Comparison of ENCODE assay signal across 15 cellular contexts in the genomic region with DNA sequence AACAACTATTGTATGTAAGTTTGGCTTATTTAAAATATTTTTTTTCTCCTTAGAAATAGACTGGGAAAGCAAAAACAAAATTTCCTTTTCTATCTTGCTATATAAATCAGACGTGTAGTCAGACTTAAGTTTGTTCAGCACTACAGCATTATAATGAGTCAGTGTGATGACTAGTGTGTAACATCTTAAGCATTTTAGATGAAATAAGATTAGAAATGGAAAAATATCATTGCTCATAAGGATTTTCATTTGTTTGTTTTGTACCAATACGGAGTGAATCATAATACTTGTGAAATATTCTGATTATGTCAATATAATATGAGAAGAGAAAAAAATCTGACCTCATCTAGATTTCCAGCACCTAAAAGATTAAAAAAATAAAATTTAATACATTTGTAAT.
DNase-seq lines count a peak whose midpoint lies in the region; ATAC-seq, FAIRE-seq and TF ChIP-seq lines count a peak whose summit lies in the region.
"Had no signal": no experiment of that assay in that cellular context is flagged by ENCODE, and none has a peak within 500 bp of the region (broad histone marks: within the 10 kb centered on the region; RNA-seq: fewer than 3 reads in every experiment).

No MANE protein-coding gene starts in this region.

- TF ChIP-seq POLR2A in H54 (IDR thresholded peaks at IDR 0.05; ENCODE audit: low read depth, low read length) = no peak

- DNase-seq in AG04450 (ENCODE audit: low read depth, low spot score) (peak; percentile 3), H54 (ENCODE audit: insufficient read length, low spot score) (no peak), amniotic epithelial cell (ENCODE audit: low read depth) (peak; percentile 95), foreskin fibroblast (peak; percentile 61 to 78), NCI-H774 (lab: John Stamatoyannopoulos, UW) (no peak), heart right ventricle (no peak), DMS114 treated with DMSO at 0.1 percent for 48 hours (lab: John Stamatoyannopoulos, UW; ENCODE audit: unreplicated experiment) (no peak)
- no peak for DNase-seq in stimulated activated naive CD4-positive, alpha-beta T cell treated with Interleukin-2 at 50 U/mL for 16 hours (lab: John Stamatoyannopoulos, UW)
- DNase-seq: immature natural killer cell, NCI-H1436 treated with DMSO at 0.1 percent for 48 hours, NCI-H748 treated with DMSO at 0.1 percent for 48 hours, WERI-Rb-1 had no signal

- no peak overlapping the region for H3K4me3 ChIP-seq in AG04450 (ENCODE audit: low read depth, low read length)
- no peak overlapping the region for H3K4me3 ChIP-seq in foreskin fibroblast (ENCODE audit: low read depth in 1 of 2, low read length in 2 of 2)
- no peak overlapping the region for H3K4me3 ChIP-seq in heart right ventricle
- H3K4me3 ChIP-seq: GM23338, right atrium auricular region, SJSA1 had no signal

- TF ChIP-seq CTCF in AG04450 (IDR thresholded peaks at IDR 0.05; ENCODE audit: low read depth, low read length) (no peak), foreskin fibroblast (IDR thresholded peaks at IDR 0.05; ENCODE audit: low read depth, low read length) (no peak), heart right ventricle (IDR thresholded peaks at IDR 0.05) (no peak)

- peaks cover 0 to 74% (median 0%) of the 10 kb centered on the region in 9 donors for H3K36me3 ChIP-seq in heart right ventricle
- H3K36me3 ChIP-seq: right atrium auricular region, SJSA1, WERI-Rb-1 had no signal

- intact Hi-C loops in heart right ventricle (cut with DNase I) = no loop called here

- CTCF ChIA-PET in AG04450 (lab: Charles Lee) = no interaction called here

- no peak for ATAC-seq in heart right ventricle
- ATAC-seq: GM23338 had no signal

- POLR2A ChIA-PET in AG04450 (lab: Yijun Ruan, JAX) = no interaction called here

- no peaks in the 10 kb centered on the region for H3K27me3 ChIP-seq in AG04450 (ENCODE audit: control insufficient read depth, insufficient read depth, low read length)
- H3K27me3 ChIP-seq in heart right ventricle = no peaks in the 10 kb centered on the region
- H3K27me3 ChIP-seq: right atrium auricular region, SJSA1 had no signal

- WGBS in heart right ventricle, 2 donors = 70 to 79% methylated on average over 2 of the region's 2 CpGs

- H3K4me1 ChIP-seq in heart right ventricle = peaks cover 0 to 10% (median 0%) of the 10 kb centered on the region in 9 donors
- H3K4me1 ChIP-seq: right atrium auricular region had no signal

- H3K9me3 ChIP-seq in AG04450 (ENCODE audit: control insufficient read depth, insufficient read depth, low read length) = no peaks in the 10 kb centered on the region
- H3K9me3 ChIP-seq in heart right ventricle = no peaks in the 10 kb centered on the region
- H3K9me3 ChIP-seq: right atrium auricular region, SJSA1 had no signal

- FAIRE-seq in H54 (lab: Jason Lieb, UNC) = peak; percentile 96

- H3K27ac ChIP-seq in AG04450 (ENCODE audit: low read depth, low read length) (no peak overlapping the region), heart right ventricle (no peak overlapping the region)
- H3K27ac ChIP-seq: right atrium auricular region, SJSA1, WERI-Rb-1 had no signal

Comparison
In these comparisons a context has a peak if more than half of its experiments do, and no peak if none do; other contexts are left out.
1. DNase-seq: peak in AG04450 (single experiment), amniotic epithelial cell (single experiment) and foreskin fibroblast (2 of 2); none in H54 (single experiment), NCI-H774 (single experiment), heart right ventricle (0 of 2), DMS114 treated with DMSO at 0.1 percent for 48 hours (single experiment) and stimulated activated naive CD4-positive, alpha-beta T cell treated with Interleukin-2 at 50 U/mL for 16 hours (single experiment).